In genomic region chr11:62336949-62337681, GRCh38 we compare ENCODE assay signal across 8 cellular contexts. TPM values are rescaled to one million over a fixed set of nuclear protein-coding genes. Genes with fewer than 3 reads are reported as not detected.
DNase-seq lines count a peak whose midpoint lies in the region; ATAC-seq lines count a peak whose summit lies in the region.

ASRGL1 (plus strand) TSS chr11:62337448; CDS start chr11:62337978, 530 bp downstream.

- peak; percentile 87 for DNase-seq in G401 (ENCODE audit: low spot score)
- DNase-seq in HPDE6-E6E7 (ENCODE audit: extremely low spot score): peak; percentile 51
- DNase-seq in NT2/D1 (ENCODE audit: low read depth, low spot score): peak; percentile 62
- DNase-seq in activated T-cell treated with anti-CD3 and anti-CD28 coated beads, Interleukin-2, amount 50 U/mL, for 1 hour: peak; percentile 77
- DNase-seq in stimulated activated CD8-positive, alpha-beta memory T cell treated with anti-CD3 and anti-CD28 coated beads, Interleukin-4, amount 100 ng/mL, for 24 hours (ENCODE audit: low read depth): peak; percentile 68

- ATAC-seq in HG02623 (IDR thresholded peaks at IDR 0.05; ENCODE audit: unreplicated experiment): no peak

- H3K36me3 ChIP-seq in NT2/D1 (ENCODE audit: insufficient read depth, insufficient read length, low read length) (peaks cover 6% of the 10 kb centered on the region), esophagus (ENCODE audit: control insufficient read depth in 2 of 2, insufficient read depth in 2 of 2, low read length in 1 of 2) (no peaks in the 10 kb centered on the region), mucosa of rectum (ENCODE audit: control insufficient read depth in 2 of 2, insufficient read depth in 2 of 2, low read length in 2 of 2) (no peaks in the 10 kb centered on the region)

- H3K4me3 ChIP-seq in NT2/D1 (ENCODE audit: insufficient read length, low read depth) (peak within 1 kb of the TSS; percentile 79), esophagus (ENCODE audit: low read depth in 1 of 2, low read length in 2 of 2) (peak within 1 kb of the TSS; percentile 54 to 58), mucosa of rectum (ENCODE audit: low read length in 2 of 2) (peak within 1 kb of the TSS; percentile 81 to 91)

- H3K9ac ChIP-seq in NT2/D1 (ENCODE audit: insufficient read length, low read depth): peak within 1 kb of the TSS; percentile 91
- H3K9ac ChIP-seq in mucosa of rectum (ENCODE audit: low read depth in 1 of 2, low read length in 2 of 2): peak within 1 kb of the TSS; percentile 63 to 80

- no peaks in the 10 kb centered on the region for H3K9me3 ChIP-seq in NT2/D1 (ENCODE audit: insufficient read depth, low read length)
- H3K9me3 ChIP-seq in esophagus (ENCODE audit: control insufficient read depth in 2 of 2, insufficient read depth in 1 of 2, low read depth in 1 of 2, low read length in 1 of 2): no peaks in the 10 kb centered on the region
- H3K9me3 ChIP-seq in mucosa of rectum (ENCODE audit: control insufficient read depth in 2 of 2, low read length in 2 of 2): no peaks in the 10 kb centered on the region

- H3K27ac ChIP-seq in esophagus (ENCODE audit: low read depth in 2 of 2, low read length in 1 of 2): no peak within 1 kb of the TSS
- H3K27ac ChIP-seq in mucosa of rectum (ENCODE audit: low read depth in 2 of 2, low read length in 2 of 2): peak within 1 kb of the TSS; percentile 48 to 64

- in situ Hi-C loops in G401 (cut with HindIII; ENCODE audit: low sequenced_read_pairs): no loop called here

- 17 to 18% methylated on average over 65 to 67 of the region's 67 CpGs for WGBS in esophagus, 2 donors

- peaks cover 5% of the 10 kb centered on the region for H3K27me3 ChIP-seq in NT2/D1 (ENCODE audit: insufficient read depth, insufficient read length)
- H3K27me3 ChIP-seq in esophagus (ENCODE audit: control insufficient read depth in 1 of 2, insufficient read depth in 2 of 2, low read length in 2 of 2): peaks cover 0 to 3% of the 10 kb centered on the region in 2 donors
- H3K27me3 ChIP-seq in mucosa of rectum (ENCODE audit: control insufficient read depth in 2 of 2, insufficient read depth in 2 of 2, low read length in 2 of 2): no peaks in the 10 kb centered on the region

- H3K4me1 ChIP-seq in NT2/D1 (ENCODE audit: insufficient read depth, insufficient read length): no peaks in the 10 kb centered on the region
- H3K4me1 ChIP-seq in esophagus (ENCODE audit: control insufficient read depth in 2 of 2, insufficient read depth in 2 of 2, low read length in 1 of 2): peaks cover 2 to 6% of the 10 kb centered on the region in 2 donors
- peaks cover 3 to 9% of the 10 kb centered on the region in 2 donors for H3K4me1 ChIP-seq in mucosa of rectum (ENCODE audit: control insufficient read depth in 2 of 2, insufficient read depth in 2 of 2, low read length in 2 of 2)

RNA-seq across cellular contexts. Expression of gene ASRGL1, which starts in this region (rescaled TPM):
- total RNA-seq in G401 (2014; rRNA removed; shearing (Covaris generic)): 26.6 and 28.1 TPM in 2 replicates
- polyA plus RNA-seq in esophagus: 1 to 10 TPM in 1 of 2 donors, under 1 TPM in 1; 0.45 to 1.3 TPM

Comparison
In these comparisons a context has a peak if more than half of its experiments do, and no peak if none do; other contexts are left out.
1. H3K27ac ChIP-seq: peak in mucosa of rectum (2 of 2); none in esophagus (0 of 2).
2. Peak in every context shown above with its lines, with median percentiles within 50 percentile points of each other: DNase-seq and H3K4me3 ChIP-seq.